In genomic region chr16:79599837-79600635, GRCh38 we compare ENCODE assay signal across 8 cellular contexts. TPM values are rescaled to one million over a fixed set of nuclear protein-coding genes. Genes with fewer than 3 reads are reported as not detected.
DNase-seq lines count a peak whose midpoint lies in the region; ATAC-seq, FAIRE-seq and TF ChIP-seq lines count a peak whose summit lies in the region.

No MANE protein-coding gene starts in this region.

- H3K9me3 ChIP-seq in MG63 (no peaks in the 10 kb centered on the region), H1 (ENCODE audit: insufficient read depth in 2 of 2, low read depth in 1 of 2, low read length in 1 of 2) (no peaks in the 10 kb centered on the region), subcutaneous abdominal adipose tissue (ENCODE audit: control insufficient read depth in 5 of 5, low read length in 5 of 5) (no peaks in the 10 kb centered on the region)

- WGBS in H1 (ENCODE audit: extremely low coverage in 1 of 2, insufficient coverage in 1 of 2, insufficient read length in 1 of 2, insufficient replicate concordance in 2 of 2, low coverage in 1 of 2, low lambda C conversion rate in 2 of 2, missing lambda C conversion rate in 1 of 2), 2 experiments: 1% methylated on average over 24 of the region's 84 CpGs; no CpG with 5 or more reads in 1 of the 2 experiments

- H2BK12ac ChIP-seq in H1 (ENCODE audit: low read depth, low read length): 0 out of 2 replicates have a peak overlapping the region, but pooled peaks have one; percentile 9

- no peak for TF ChIP-seq POLR2A in H1 (IDR thresholded peaks at IDR 0.05; ENCODE audit: control extremely low read depth in 1 of 2, low read depth in 2 of 2, low read length in 2 of 2)

- no peak overlapping the region for H3K14ac ChIP-seq in H1 (ENCODE audit: insufficient read length)

- POLR2A ChIA-PET in H1 (lab: Charles Lee; ENCODE audit: partially characterized antibody): interaction anchor here (0.9 kb wide), 1 partner anchor 14 kb away, joined by 4 read pairs; no protein-coding TSS in a partner anchor

- no peak overlapping the region for H4K91ac ChIP-seq in H1 (replicated peaks; ENCODE audit: insufficient read length, low read length)

- H2AK5ac ChIP-seq in H1 (ENCODE audit: low read depth, low read length): no peak overlapping the region

- no peak overlapping the region for H2BK5ac ChIP-seq in H1 (ENCODE audit: low read depth, low read length)

- H3K4me1 Mint-ChIP-seq in memory B cell: peaks cover 12% of the 10 kb centered on the region

- H3K56ac ChIP-seq in H1 (replicated peaks; ENCODE audit: insufficient read length, low read depth, low read length): no peak overlapping the region

- H3K27ac Mint-ChIP-seq in memory B cell: peak overlapping the region; percentile 48

- no peaks in the 10 kb centered on the region for H3K79me1 ChIP-seq in H1 (ENCODE audit: low read depth, low read length)

- no peak for FAIRE-seq in H1 (lab: Jason Lieb, UNC)

- peak overlapping the region; percentile 42; the same call in 1 of the 2 replicates for H2AFZ ChIP-seq in H1 (ENCODE audit: low read length)

- H3K27ac ChIP-seq in H1 (ENCODE audit: low read depth, low read length) (no peak overlapping the region), subcutaneous abdominal adipose tissue (ENCODE audit: low read depth, low read length) (peak overlapping the region; percentile 95)

- H3K4me3 ChIP-seq in MG63: peak overlapping the region; percentile 31
- peak overlapping the region; percentile 70 to 75 (median 72) for H3K4me3 ChIP-seq in H1 (ENCODE audit: extremely low read depth in 1 of 4, insufficient read depth in 2 of 4, low read depth in 3 of 4, low read length in 4 of 4)
- peak overlapping the region; percentile 88 to 98 (median 91) for H3K4me3 ChIP-seq in subcutaneous abdominal adipose tissue (ENCODE audit: low read depth in 1 of 5, low read length in 5 of 5)

- H3K9me3 Mint-ChIP-seq in memory B cell: no peaks in the 10 kb centered on the region

- peak overlapping the region; percentile 48; the same call in 1 of the 2 replicates for H3K18ac ChIP-seq in H1 (ENCODE audit: extremely low read depth, low read length)

- peak; percentile 61 for ATAC-seq in memory B cell (ENCODE audit: low read depth)

- no peak for TF ChIP-seq RAD21 in H1 (IDR thresholded peaks at IDR 0.05 in 1 of 2, conservative IDR thresholded peaks at IDR 0.05 in 1 of 2; ENCODE audit: low read depth in 2 of 2, low read length in 2 of 2)

- H4K20me1 ChIP-seq in H1 (replicated peaks in 1 of 2; ENCODE audit: control insufficient read depth in 1 of 2, insufficient read depth in 2 of 2, low read length in 2 of 2): no peaks in the 10 kb centered on the region

- H2BK15ac ChIP-seq in H1 (ENCODE audit: low read length): no peak overlapping the region

- H3K36me3 ChIP-seq in MG63: no peaks in the 10 kb centered on the region
- no peaks in the 10 kb centered on the region for H3K36me3 ChIP-seq in H1 (ENCODE audit: control insufficient read depth in 2 of 4, insufficient read depth in 4 of 4, low read length in 3 of 4)
- H3K36me3 ChIP-seq in subcutaneous abdominal adipose tissue (ENCODE audit: control insufficient read depth in 5 of 5, insufficient read depth in 5 of 5, low read length in 5 of 5): no peaks in the 10 kb centered on the region

- H3K27me3 ChIP-seq in MG63 (peaks cover 23% of the 10 kb centered on the region), H1 (replicated peaks in 1 of 4; ENCODE audit: control insufficient read depth in 3 of 4, extremely low read depth in 1 of 4, insufficient read depth in 3 of 4, low read length in 3 of 4) (peaks cover 0 to 8% (median 6%) of the 10 kb centered on the region in 4 experiments; a peak in 3 of 7 replicates), subcutaneous abdominal adipose tissue (ENCODE audit: control insufficient read depth in 5 of 5, insufficient read depth in 4 of 5, low read length in 5 of 5) (no peaks in the 10 kb centered on the region)

- H4K8ac ChIP-seq in H1 (ENCODE audit: extremely low read depth, insufficient read depth, low read length): peak overlapping the region; percentile 87

- H3K36me3 Mint-ChIP-seq in memory B cell: no peaks in the 10 kb centered on the region

- H3K9ac ChIP-seq in H1 (replicated peaks in 1 of 4; ENCODE audit: extremely low read depth in 1 of 4, low read depth in 3 of 4, low read length in 3 of 4) (peak overlapping the region in 3 of 4 experiments; percentile 24 to 64 (median 48); a peak in 3 of 7 replicates), subcutaneous abdominal adipose tissue (ENCODE audit: low read length in 5 of 5) (peak overlapping the region in 4 of 5 donors; percentile 76 to 87 (median 86))

- DNase-seq in NCI-H1436 (lab: John Stamatoyannopoulos, UW) (peak; percentile 54), NCI-H1436 treated with DMSO at 0.1 percent for 48 hours (lab: John Stamatoyannopoulos, UW) (no peak), MG63 (peak; percentile 35), H1 (ENCODE audit: low read depth in 1 of 2, low spot score in 2 of 2) (peak in 1 of 2 experiments; percentile 77), memory B cell (ENCODE audit: low spot score in 2 of 2) (peak; percentile 18 to 46), NCI-H2107 treated with DMSO at 0.1 percent for 48 hours (lab: John Stamatoyannopoulos, UW; ENCODE audit: unreplicated experiment) (no peak)
- DNase-seq in activated CD4-positive, alpha-beta T cell treated with anti-CD3 and anti-CD28 coated beads, Interleukin-2, amount 50 U/mL, for 1 hour: peak; percentile 36

- peaks cover 28% of the 10 kb centered on the region for H3K27me3 Mint-ChIP-seq in memory B cell

- peaks cover 28% of the 10 kb centered on the region for H3K23me2 ChIP-seq in H1 (ENCODE audit: low read depth, low read length)

- no peak for TF ChIP-seq EP300 in H1 (IDR thresholded peaks at IDR 0.05; ENCODE audit: borderline replicate concordance in 1 of 2, low read depth in 2 of 2, low read length in 2 of 2)

- H3K4me3 Mint-ChIP-seq in memory B cell: peak overlapping the region; percentile 83

- H3K4ac ChIP-seq in H1 (replicated peaks; ENCODE audit: insufficient read length, low read depth, low read length): no peak overlapping the region

- no peak overlapping the region for H2BK20ac ChIP-seq in H1 (ENCODE audit: low read length)

- H3K79me2 ChIP-seq in H1 (ENCODE audit: control insufficient read depth in 1 of 2, insufficient read depth in 2 of 2, low read length in 2 of 2): no peaks in the 10 kb centered on the region; a peak in 1 of 4 replicates

- H3K4me2 ChIP-seq in H1 (ENCODE audit: insufficient read depth in 1 of 2, low read depth in 2 of 2, low read length in 2 of 2): peak overlapping the region; percentile 97 to 100

- no peak overlapping the region for H2BK120ac ChIP-seq in H1 (replicated peaks; ENCODE audit: low read depth, low read length)

- CTCF ChIA-PET in H1 (lab: Charles Lee; ENCODE audit: partially characterized antibody): interaction anchor here (0.6 to 2.7 kb wide), 5 partner anchors 27 to 611 kb away, joined by 3 to 10 read pairs (median 3); no protein-coding TSS in a partner anchor

- H3K23ac ChIP-seq in H1 (ENCODE audit: insufficient read length): no peak overlapping the region

- H3K4me1 ChIP-seq in H1 (replicated peaks in 1 of 4; ENCODE audit: control insufficient read depth in 3 of 4, insufficient read depth in 4 of 4, low read length in 3 of 4): peaks cover 0 to 7% (median 0%) of the 10 kb centered on the region in 4 experiments; a peak in 1 of 7 replicates
- peaks cover 2 to 58% (median 28%) of the 10 kb centered on the region in 5 donors for H3K4me1 ChIP-seq in subcutaneous abdominal adipose tissue (ENCODE audit: control insufficient read depth in 5 of 5, insufficient read depth in 5 of 5, low read length in 5 of 5)

- TF ChIP-seq CTCF in H1 (IDR thresholded peaks at IDR 0.05; ENCODE audit: control extremely low read depth in 1 of 3, insufficient read depth in 1 of 3, low read depth in 1 of 3, low read length in 3 of 3): no peak

- no peak overlapping the region for H4K5ac ChIP-seq in H1 (ENCODE audit: insufficient read length, low read depth, low read length)

TF ChIP-seq in H1, 55 proteins besides CTCF, POLR2A, EP300 and RAD21:
- TF ChIP-seq, protein P1, sequence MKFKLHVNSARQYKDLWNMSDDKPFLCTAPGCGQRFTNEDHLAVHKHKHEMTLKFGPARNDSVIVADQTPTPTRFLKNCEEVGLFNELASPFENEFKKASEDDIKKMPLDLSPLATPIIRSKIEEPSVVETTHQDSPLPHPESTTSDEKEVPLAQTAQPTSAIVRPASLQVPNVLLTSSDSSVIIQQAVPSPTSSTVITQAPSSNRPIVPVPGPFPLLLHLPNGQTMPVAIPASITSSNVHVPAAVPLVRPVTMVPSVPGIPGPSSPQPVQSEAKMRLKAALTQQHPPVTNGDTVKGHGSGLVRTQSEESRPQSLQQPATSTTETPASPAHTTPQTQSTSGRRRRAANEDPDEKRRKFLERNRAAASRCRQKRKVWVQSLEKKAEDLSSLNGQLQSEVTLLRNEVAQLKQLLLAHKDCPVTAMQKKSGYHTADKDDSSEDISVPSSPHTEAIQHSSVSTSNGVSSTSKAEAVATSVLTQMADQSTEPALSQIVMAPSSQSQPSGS (IDR thresholded peaks at IDR 0.05; ENCODE audit: low read length): no peak
- TF ChIP-seq RBBP5 (IDR thresholded peaks at IDR 0.05; ENCODE audit: borderline replicate concordance, low read depth, low read length): 0 out of 2 replicates have a peak, but pooled peaks have one; percentile 11
- peak; percentile 35; the same call in 1 of the 2 replicates for TF ChIP-seq TBP (IDR thresholded peaks at IDR 0.05; ENCODE audit: low read depth, low read length)
- TF ChIP-seq, protein P2, sequence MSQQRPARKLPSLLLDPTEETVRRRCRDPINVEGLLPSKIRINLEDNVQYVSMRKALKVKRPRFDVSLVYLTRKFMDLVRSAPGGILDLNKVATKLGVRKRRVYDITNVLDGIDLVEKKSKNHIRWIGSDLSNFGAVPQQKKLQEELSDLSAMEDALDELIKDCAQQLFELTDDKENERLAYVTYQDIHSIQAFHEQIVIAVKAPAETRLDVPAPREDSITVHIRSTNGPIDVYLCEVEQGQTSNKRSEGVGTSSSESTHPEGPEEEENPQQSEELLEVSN (IDR thresholded peaks at IDR 0.05): peak; percentile 5; the same call in 1 of the 2 replicates
TF ChIP-seq in H1: peak in this region for 3.

RNA-seq across cellular contexts. Expression of gene MAF, which starts 0.5 kb away (rescaled TPM):
- not detected in 2 replicates for total RNA-seq in MG63 (2014; rRNA removed; shearing (Covaris generic); ENCODE audit: low replicate concordance)
- 2.7 TPM in 2 replicates for total RNA-seq in H1 (2021; fragmentation: NEBNext Ultra II Directional; extraction: Animal tissue kit (Norgen Biotek cat#: 25700))
- polyA plus RNA-seq in H1 (2011; rRNA removed): 1.3 and 1.9 TPM in 2 replicates
- polyA plus RNA-seq in H1 (2011; cell fraction: cytosol; rRNA removed): 2.1 TPM
- 3.9 TPM for polyA plus RNA-seq in H1 (2011; cell fraction: nucleus; rRNA removed)
- 1.9 to 3.3 TPM (median 2.7 TPM) in 4 replicates for polyA plus RNA-seq in H1 (2012, experiment 1 of 2)
- 1.0 TPM for polyA plus RNA-seq in H1 (2012, experiment 2 of 2)
- polyA plus RNA-seq in H1 (2013, experiment 1 of 2): 1.8 TPM
- 1.7 TPM for polyA plus RNA-seq in H1 (2013, experiment 2 of 2)
- 0.44 and 0.57 TPM in 2 replicates for polyA minus RNA-seq in H1 (2011; rRNA and poly(A)+ RNA removed)
- 3.0 TPM for polyA minus RNA-seq in H1 (2011; cell fraction: cytosol; rRNA and poly(A)+ RNA removed)
- 3.2 TPM for polyA minus RNA-seq in H1 (2011; cell fraction: nucleus; rRNA and poly(A)+ RNA removed)

Comparison
In these comparisons a context has a peak if more than half of its experiments do, and no peak if none do; other contexts are left out.
1. DNase-seq: peak in NCI-H1436 (single experiment), MG63 (single experiment), activated CD4-positive, alpha-beta T cell treated with anti-CD3 and anti-CD28 coated beads, Interleukin-2, amount 50 U/mL, for 1 hour (single experiment) and memory B cell (2 of 2); none in NCI-H1436 treated with DMSO at 0.1 percent for 48 hours (single experiment) and NCI-H2107 treated with DMSO at 0.1 percent for 48 hours (single experiment).
2. H3K4me3 ChIP-seq: peak in every context shown above with its lines; median percentile 91 in subcutaneous abdominal adipose tissue; 72 in H1; 31 in MG63.